1 cellular context compared by ENCODE assay signal in genomic region chr5:172758836-172759149, GRCh38.
TF ChIP-seq lines count a peak whose summit lies in the region.

No MANE protein-coding gene starts in this region.

TF ChIP-seq in H1, 55 proteins besides CTCF, POLR2A, EP300 and RAD21:
- TF ChIP-seq TAF7 (optimal IDR thresholded peaks at IDR 0.05; ENCODE audit: borderline replicate concordance, low read depth, low read length), result no peak
- TF ChIP-seq, protein P1, sequence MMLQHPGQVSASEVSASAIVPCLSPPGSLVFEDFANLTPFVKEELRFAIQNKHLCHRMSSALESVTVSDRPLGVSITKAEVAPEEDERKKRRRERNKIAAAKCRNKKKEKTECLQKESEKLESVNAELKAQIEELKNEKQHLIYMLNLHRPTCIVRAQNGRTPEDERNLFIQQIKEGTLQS (IDR thresholded peaks at IDR 0.05; ENCODE audit: insufficient read depth, low read depth, low read length), result no peak
- TF ChIP-seq TAF1 (IDR thresholded peaks at IDR 0.05; ENCODE audit: low read depth, low read length), result no peak
TF ChIP-seq in H1: peak in this region for 0.
